In the genomic region with DNA sequence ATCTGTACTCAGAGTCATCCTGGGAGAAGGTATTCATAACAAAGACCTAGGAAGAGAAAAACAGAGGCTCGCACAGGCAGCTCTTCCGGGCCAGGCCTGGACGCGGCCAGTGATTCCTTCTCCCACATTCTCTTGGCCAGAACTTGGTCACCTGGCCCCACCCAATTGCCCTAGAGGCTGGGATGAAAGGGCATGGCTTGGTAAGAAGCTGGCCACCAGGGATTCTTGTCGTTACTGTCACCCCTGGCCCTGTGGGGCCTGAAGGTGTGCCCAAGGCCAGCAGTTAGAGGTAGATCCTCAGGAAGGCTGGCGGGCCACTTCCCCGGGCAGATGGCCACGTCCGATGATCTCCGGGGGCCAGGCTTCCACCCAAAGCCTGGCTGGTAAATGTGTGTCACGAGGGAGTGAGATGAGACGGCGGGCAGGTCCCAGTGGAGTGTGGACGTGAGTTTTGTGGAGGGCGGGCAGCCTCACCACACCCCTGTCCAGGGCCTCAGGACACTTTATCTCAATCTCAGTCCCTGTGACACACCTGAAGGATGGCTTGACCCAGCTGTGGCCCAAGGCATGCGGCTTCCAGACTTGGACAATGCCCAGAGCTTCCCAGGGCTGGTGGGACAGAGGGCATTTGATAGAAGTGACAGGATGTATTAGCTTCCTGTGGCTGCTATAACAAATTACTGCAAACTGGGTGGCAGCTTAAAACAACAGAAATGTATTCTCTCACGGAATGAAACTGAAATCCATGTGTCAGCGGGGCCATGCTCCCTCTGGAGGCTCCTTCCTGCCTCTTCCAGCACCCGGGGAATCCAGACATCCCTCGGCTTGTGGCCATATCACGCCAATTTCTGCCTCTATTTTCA, we compare ENCODE assay signal across 1 cellular context.
TF ChIP-seq lines count a peak whose summit lies in the region.

No MANE protein-coding gene starts in this region.

TF ChIP-seq in GM23338, 12 proteins besides CTCF, POLR2A, EP300 and RAD21 (continued from another document):
- TF ChIP-seq, protein P1, sequence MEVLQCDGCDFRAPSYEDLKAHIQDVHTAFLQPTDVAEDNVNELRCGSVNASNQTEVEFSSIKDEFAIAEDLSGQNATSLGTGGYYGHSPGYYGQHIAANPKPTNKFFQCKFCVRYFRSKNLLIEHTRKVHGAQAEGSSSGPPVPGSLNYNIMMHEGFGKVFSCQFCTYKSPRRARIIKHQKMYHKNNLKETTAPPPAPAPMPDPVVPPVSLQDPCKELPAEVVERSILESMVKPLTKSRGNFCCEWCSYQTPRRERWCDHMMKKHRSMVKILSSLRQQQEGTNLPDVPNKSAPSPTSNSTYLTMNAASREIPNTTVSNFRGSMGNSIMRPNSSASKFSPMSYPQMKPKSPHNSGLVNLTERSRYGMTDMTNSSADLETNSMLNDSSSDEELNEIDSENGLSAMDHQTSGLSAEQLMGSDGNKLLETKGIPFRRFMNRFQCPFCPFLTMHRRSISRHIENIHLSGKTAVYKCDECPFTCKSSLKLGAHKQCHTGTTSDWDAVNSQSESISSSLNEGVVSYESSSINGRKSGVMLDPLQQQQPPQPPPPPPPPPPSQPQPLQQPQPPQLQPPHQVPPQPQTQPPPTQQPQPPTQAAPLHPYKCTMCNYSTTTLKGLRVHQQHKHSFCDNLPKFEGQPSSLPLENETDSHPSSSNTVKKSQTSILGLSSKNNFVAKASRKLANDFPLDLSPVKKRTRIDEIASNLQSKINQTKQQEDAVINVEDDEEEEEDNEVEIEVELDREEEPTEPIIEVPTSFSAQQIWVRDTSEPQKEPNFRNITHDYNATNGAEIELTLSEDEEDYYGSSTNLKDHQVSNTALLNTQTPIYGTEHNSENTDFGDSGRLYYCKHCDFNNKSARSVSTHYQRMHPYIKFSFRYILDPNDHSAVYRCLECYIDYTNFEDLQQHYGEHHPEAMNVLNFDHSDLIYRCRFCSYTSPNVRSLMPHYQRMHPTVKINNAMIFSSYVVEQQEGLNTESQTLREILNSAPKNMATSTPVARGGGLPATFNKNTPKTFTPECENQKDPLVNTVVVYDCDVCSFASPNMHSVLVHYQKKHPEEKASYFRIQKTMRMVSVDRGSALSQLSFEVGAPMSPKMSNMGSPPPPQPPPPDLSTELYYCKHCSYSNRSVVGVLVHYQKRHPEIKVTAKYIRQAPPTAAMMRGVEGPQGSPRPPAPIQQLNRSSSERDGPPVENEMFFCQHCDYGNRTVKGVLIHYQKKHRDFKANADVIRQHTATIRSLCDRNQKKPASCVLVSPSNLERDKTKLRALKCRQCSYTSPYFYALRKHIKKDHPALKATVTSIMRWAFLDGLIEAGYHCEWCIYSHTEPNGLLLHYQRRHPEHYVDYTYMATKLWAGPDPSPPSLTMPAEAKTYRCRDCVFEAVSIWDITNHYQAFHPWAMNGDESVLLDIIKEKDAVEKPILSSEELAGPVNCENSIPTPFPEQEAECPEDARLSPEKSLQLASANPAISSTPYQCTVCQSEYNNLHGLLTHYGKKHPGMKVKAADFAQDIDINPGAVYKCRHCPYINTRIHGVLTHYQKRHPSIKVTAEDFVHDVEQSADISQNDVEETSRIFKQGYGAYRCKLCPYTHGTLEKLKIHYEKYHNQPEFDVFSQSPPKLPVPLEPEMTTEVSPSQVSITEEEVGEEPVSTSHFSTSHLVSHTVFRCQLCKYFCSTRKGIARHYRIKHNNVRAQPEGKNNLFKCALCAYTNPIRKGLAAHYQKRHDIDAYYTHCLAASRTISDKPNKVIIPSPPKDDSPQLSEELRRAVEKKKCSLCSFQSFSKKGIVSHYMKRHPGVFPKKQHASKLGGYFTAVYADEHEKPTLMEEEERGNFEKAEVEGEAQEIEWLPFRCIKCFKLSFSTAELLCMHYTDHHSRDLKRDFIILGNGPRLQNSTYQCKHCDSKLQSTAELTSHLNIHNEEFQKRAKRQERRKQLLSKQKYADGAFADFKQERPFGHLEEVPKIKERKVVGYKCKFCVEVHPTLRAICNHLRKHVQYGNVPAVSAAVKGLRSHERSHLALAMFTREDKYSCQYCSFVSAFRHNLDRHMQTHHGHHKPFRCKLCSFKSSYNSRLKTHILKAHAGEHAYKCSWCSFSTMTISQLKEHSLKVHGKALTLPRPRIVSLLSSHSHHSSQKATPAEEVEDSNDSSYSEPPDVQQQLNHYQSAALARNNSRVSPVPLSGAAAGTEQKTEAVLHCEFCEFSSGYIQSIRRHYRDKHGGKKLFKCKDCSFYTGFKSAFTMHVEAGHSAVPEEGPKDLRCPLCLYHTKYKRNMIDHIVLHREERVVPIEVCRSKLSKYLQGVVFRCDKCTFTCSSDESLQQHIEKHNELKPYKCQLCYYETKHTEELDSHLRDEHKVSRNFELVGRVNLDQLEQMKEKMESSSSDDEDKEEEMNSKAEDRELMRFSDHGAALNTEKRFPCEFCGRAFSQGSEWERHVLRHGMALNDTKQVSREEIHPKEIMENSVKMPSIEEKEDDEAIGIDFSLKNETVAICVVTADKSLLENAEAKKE (CRISPR knock-in tag; IDR thresholded peaks at IDR 0.05) = no peak
- TF ChIP-seq ZNF331 (CRISPR knock-in tag; IDR thresholded peaks at IDR 0.05; ENCODE audit: low read depth) = no peak
- TF ChIP-seq ZNF114 (CRISPR knock-in tag; IDR thresholded peaks at IDR 0.05) = no peak
- TF ChIP-seq EZH2 (IDR thresholded peaks at IDR 0.05; ENCODE audit: low read depth, unreplicated experiment) = no peak
- TF ChIP-seq JUNB (IDR thresholded peaks at IDR 0.05; ENCODE audit: unreplicated experiment) = no peak
- no peak for TF ChIP-seq CREB1 (CRISPR knock-in tag; IDR thresholded peaks at IDR 0.05; ENCODE audit: low read depth)
- TF ChIP-seq STAT1 (IDR thresholded peaks at IDR 0.05; ENCODE audit: unreplicated experiment) = no peak
- TF ChIP-seq, protein P2, sequence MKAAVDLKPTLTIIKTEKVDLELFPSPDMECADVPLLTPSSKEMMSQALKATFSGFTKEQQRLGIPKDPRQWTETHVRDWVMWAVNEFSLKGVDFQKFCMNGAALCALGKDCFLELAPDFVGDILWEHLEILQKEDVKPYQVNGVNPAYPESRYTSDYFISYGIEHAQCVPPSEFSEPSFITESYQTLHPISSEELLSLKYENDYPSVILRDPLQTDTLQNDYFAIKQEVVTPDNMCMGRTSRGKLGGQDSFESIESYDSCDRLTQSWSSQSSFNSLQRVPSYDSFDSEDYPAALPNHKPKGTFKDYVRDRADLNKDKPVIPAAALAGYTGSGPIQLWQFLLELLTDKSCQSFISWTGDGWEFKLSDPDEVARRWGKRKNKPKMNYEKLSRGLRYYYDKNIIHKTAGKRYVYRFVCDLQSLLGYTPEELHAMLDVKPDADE (IDR thresholded peaks at IDR 0.05) = no peak
- TF ChIP-seq, protein P3, sequence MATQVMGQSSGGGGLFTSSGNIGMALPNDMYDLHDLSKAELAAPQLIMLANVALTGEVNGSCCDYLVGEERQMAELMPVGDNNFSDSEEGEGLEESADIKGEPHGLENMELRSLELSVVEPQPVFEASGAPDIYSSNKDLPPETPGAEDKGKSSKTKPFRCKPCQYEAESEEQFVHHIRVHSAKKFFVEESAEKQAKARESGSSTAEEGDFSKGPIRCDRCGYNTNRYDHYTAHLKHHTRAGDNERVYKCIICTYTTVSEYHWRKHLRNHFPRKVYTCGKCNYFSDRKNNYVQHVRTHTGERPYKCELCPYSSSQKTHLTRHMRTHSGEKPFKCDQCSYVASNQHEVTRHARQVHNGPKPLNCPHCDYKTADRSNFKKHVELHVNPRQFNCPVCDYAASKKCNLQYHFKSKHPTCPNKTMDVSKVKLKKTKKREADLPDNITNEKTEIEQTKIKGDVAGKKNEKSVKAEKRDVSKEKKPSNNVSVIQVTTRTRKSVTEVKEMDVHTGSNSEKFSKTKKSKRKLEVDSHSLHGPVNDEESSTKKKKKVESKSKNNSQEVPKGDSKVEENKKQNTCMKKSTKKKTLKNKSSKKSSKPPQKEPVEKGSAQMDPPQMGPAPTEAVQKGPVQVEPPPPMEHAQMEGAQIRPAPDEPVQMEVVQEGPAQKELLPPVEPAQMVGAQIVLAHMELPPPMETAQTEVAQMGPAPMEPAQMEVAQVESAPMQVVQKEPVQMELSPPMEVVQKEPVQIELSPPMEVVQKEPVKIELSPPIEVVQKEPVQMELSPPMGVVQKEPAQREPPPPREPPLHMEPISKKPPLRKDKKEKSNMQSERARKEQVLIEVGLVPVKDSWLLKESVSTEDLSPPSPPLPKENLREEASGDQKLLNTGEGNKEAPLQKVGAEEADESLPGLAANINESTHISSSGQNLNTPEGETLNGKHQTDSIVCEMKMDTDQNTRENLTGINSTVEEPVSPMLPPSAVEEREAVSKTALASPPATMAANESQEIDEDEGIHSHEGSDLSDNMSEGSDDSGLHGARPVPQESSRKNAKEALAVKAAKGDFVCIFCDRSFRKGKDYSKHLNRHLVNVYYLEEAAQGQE (IDR thresholded peaks at IDR 0.05; ENCODE audit: unreplicated experiment) = no peak
- TF ChIP-seq POLR2AphosphoS5 (IDR thresholded peaks at IDR 0.05; ENCODE audit: low read depth) = no peak
